In genomic region chr16:21368973-21369952, GRCh38 we compare ENCODE assay signal across 8 cellular contexts.
A peak's percentile ranks its signal among the peaks of the same experiment; 100 is the strongest.
DNase-seq lines count a peak whose midpoint lies in the region; ATAC-seq and TF ChIP-seq lines count a peak whose summit lies in the region.
"Not testable (repeated sequence)": the region's sequence is repeated elsewhere in the genome, so short reads cannot be mapped to it uniquely, and the experiment has no call there.

No MANE protein-coding gene starts in this region.

- H3K27me3 ChIP-seq in DOHH2 (ENCODE audit: control insufficient read depth, low read length); OCI-LY1 (ENCODE audit: insufficient read depth, low read length); left lung: not testable (repeated sequence)

- H3K27ac ChIP-seq in DOHH2 (ENCODE audit: low read depth, low read length) (peak overlapping the region; percentile 88), OCI-LY1 (ENCODE audit: low read depth, low read length, poor library complexity, severe bottlenecking) (peak overlapping the region; percentile 95)
- H3K27ac ChIP-seq in left lung, result not testable (repeated sequence)

- H3K36me3 Mint-ChIP-seq in activated CD4-positive, alpha-beta T cell treated with anti-CD3 and anti-CD28 coated beads, Interleukin-2, amount 10 ng/mL, durations not matched to agents 7 days and 5 days (ENCODE audit: low read depth); stimulated activated memory B cell treated with anti-CD40 and anti-IgM and Interleukin-4, amounts not matched to agents 10 μg/mL and 1 μg/mL and 100 μg/mL, for 72 hours: not testable (repeated sequence)

- ATAC-seq in left cardiac atrium (peak; percentile 38 to 41), left lung (peak; percentile 53)
- ATAC-seq in stimulated activated memory B cell treated with anti-CD40 and anti-IgM and Interleukin-4, amounts not matched to agents 10 μg/mL and 1 μg/mL and 100 μg/mL, for 72 hours, result not testable (repeated sequence)

- not testable (repeated sequence) for TF ChIP-seq CTCF in DOHH2 (IDR thresholded peaks at IDR 0.05; ENCODE audit: low read depth, low read length, poor library complexity, severe bottlenecking); OCI-LY1 (IDR thresholded peaks at IDR 0.05; ENCODE audit: low read length); fibroblast of villous mesenchyme (IDR thresholded peaks at IDR 0.05; ENCODE audit: insufficient read depth, low read depth, low read length); left lung (IDR thresholded peaks at IDR 0.05)

- POLR2A ChIA-PET in activated CD4-positive, alpha-beta T cell treated with anti-CD3 and anti-CD28 coated beads, Interleukin-2, amount 10 ng/mL, durations not matched to agents 7 days and 5 days (lab: Charles Lee), result not testable (repeated sequence)

- CTCF ChIA-PET in activated CD4-positive, alpha-beta T cell treated with anti-CD3 and anti-CD28 coated beads, Interleukin-2, amount 10 ng/mL, durations not matched to agents 7 days and 5 days (lab: Charles Lee), result not testable (repeated sequence)

- H2AFZ ChIP-seq in OCI-LY1 (ENCODE audit: low read length), result not testable (repeated sequence)

- H3K36me3 ChIP-seq in DOHH2 (ENCODE audit: control insufficient read depth, low read length); OCI-LY1 (ENCODE audit: insufficient read depth, low read length); left lung: not testable (repeated sequence)

- peak overlapping the region; percentile 57 for H3K27ac Mint-ChIP-seq in activated CD4-positive, alpha-beta T cell treated with anti-CD3 and anti-CD28 coated beads, Interleukin-2, amount 10 ng/mL, durations not matched to agents 7 days and 5 days
- peak overlapping the region; percentile 96 for H3K27ac Mint-ChIP-seq in stimulated activated memory B cell treated with anti-CD40 and anti-IgM and Interleukin-4, amounts not matched to agents 10 μg/mL and 1 μg/mL and 100 μg/mL, for 72 hours

- H3K4me3 ChIP-seq in DOHH2 (ENCODE audit: low read length); OCI-LY1 (ENCODE audit: low read depth, low read length, poor library complexity, severe bottlenecking); fibroblast of villous mesenchyme (ENCODE audit: low read depth, low read length); left lung: not testable (repeated sequence)

- H4K20me1 ChIP-seq in DOHH2 (ENCODE audit: control insufficient read depth, insufficient read depth, low read depth, low read length); OCI-LY1 (ENCODE audit: insufficient read depth, low read length): not testable (repeated sequence)

- H3K4me1 ChIP-seq in DOHH2 (ENCODE audit: control insufficient read depth, low read length), result peaks cover 55% of the 10 kb centered on the region
- peaks cover 50% of the 10 kb centered on the region for H3K4me1 ChIP-seq in OCI-LY1 (ENCODE audit: insufficient read depth, low read length, severe bottlenecking)
- not testable (repeated sequence) for H3K4me1 ChIP-seq in left lung

- H3K9me3 Mint-ChIP-seq in activated CD4-positive, alpha-beta T cell treated with anti-CD3 and anti-CD28 coated beads, Interleukin-2, amount 10 ng/mL, durations not matched to agents 7 days and 5 days; stimulated activated memory B cell treated with anti-CD40 and anti-IgM and Interleukin-4, amounts not matched to agents 10 μg/mL and 1 μg/mL and 100 μg/mL, for 72 hours: not testable (repeated sequence)

- not testable (repeated sequence) for H3K9me2 ChIP-seq in DOHH2 (replicated peaks; ENCODE audit: control insufficient read depth, low read length); OCI-LY1 (ENCODE audit: low read depth, low read length)

- DNase-seq in activated CD4-positive, alpha-beta T cell treated with anti-CD3 and anti-CD28 coated beads, Interleukin-2, amount 10 ng/mL, durations not matched to agents 7 days and 5 days; left cardiac atrium; left lung: not testable (repeated sequence)
- DNase-seq in fibroblast of villous mesenchyme (ENCODE audit: low read depth) (peak; percentile 9), myocyte (ENCODE audit: low read depth) (peak; percentile 21)

- H3K4me1 Mint-ChIP-seq in activated CD4-positive, alpha-beta T cell treated with anti-CD3 and anti-CD28 coated beads, Interleukin-2, amount 10 ng/mL, durations not matched to agents 7 days and 5 days, result not testable (repeated sequence)
- H3K4me1 Mint-ChIP-seq in stimulated activated memory B cell treated with anti-CD40 and anti-IgM and Interleukin-4, amounts not matched to agents 10 μg/mL and 1 μg/mL and 100 μg/mL, for 72 hours, result peaks cover 36% of the 10 kb centered on the region

- H3K4me3 Mint-ChIP-seq in activated CD4-positive, alpha-beta T cell treated with anti-CD3 and anti-CD28 coated beads, Interleukin-2, amount 10 ng/mL, durations not matched to agents 7 days and 5 days; stimulated activated memory B cell treated with anti-CD40 and anti-IgM and Interleukin-4, amounts not matched to agents 10 μg/mL and 1 μg/mL and 100 μg/mL, for 72 hours: not testable (repeated sequence)

- peak overlapping the region; percentile 39 for H3K4me2 ChIP-seq in DOHH2 (ENCODE audit: low read length)
- not testable (repeated sequence) for H3K4me2 ChIP-seq in OCI-LY1 (ENCODE audit: low read length)

- H3K9me3 ChIP-seq in DOHH2 (ENCODE audit: control insufficient read depth, insufficient read depth, low read length); OCI-LY1 (ENCODE audit: low read length); left lung: not testable (repeated sequence)

- H3F3A ChIP-seq in DOHH2 (ENCODE audit: control insufficient read depth, insufficient read depth); OCI-LY1 (ENCODE audit: insufficient read depth, low read length): not testable (repeated sequence)

- not testable (repeated sequence) for H3K9ac ChIP-seq in OCI-LY1 (ENCODE audit: low read length)

- intact Hi-C loops in left cardiac atrium (cut with DNase I); left lung (cut with DNase I): not testable (repeated sequence)

- not testable (repeated sequence) for H3K79me2 ChIP-seq in DOHH2 (ENCODE audit: control insufficient read depth, low read length); OCI-LY1 (ENCODE audit: insufficient read depth, low read length)

- not testable (repeated sequence) for H3K27me3 Mint-ChIP-seq in activated CD4-positive, alpha-beta T cell treated with anti-CD3 and anti-CD28 coated beads, Interleukin-2, amount 10 ng/mL, durations not matched to agents 7 days and 5 days; stimulated activated memory B cell treated with anti-CD40 and anti-IgM and Interleukin-4, amounts not matched to agents 10 μg/mL and 1 μg/mL and 100 μg/mL, for 72 hours
